Comparison of ENCODE assay signal across 17 cellular contexts in genomic region chr9:90698874-90699440, GRCh38. TPM values are rescaled to one million over a fixed set of nuclear protein-coding genes. Genes with fewer than 3 reads are reported as not detected.
DNase-seq lines count a peak whose midpoint lies in the region; ATAC-seq and TF ChIP-seq lines count a peak whose summit lies in the region.
"Had no signal": no experiment of that assay in that cellular context is flagged by ENCODE, and none has a peak within 500 bp of the region (broad histone marks: within the 10 kb centered on the region; RNA-seq: fewer than 3 reads in every experiment).

No MANE protein-coding gene starts in this region.

- H3K27me3 ChIP-seq in left lung (peaks cover 0 to 7% of the 10 kb centered on the region in 2 donors), BE2C (peaks cover 13% of the 10 kb centered on the region)
- H3K27me3 ChIP-seq: Peyer's patch had no signal

- H3K9me3 Mint-ChIP-seq in CD14-positive monocyte (peaks cover 0 to 2% (median 0%) of the 10 kb centered on the region in 7 donors), Calu3 (ENCODE audit: low read depth, unreplicated experiment) (no peaks in the 10 kb centered on the region)
- H3K9me3 Mint-ChIP-seq: CD8-positive, alpha-beta T cell; IgD-negative memory B cell had no signal

- TF ChIP-seq CTCF in CD14-positive monocyte (IDR thresholded peaks at IDR 0.05) (no peak), left lung (IDR thresholded peaks at IDR 0.05) (no peak), Calu3 (IDR thresholded peaks at IDR 0.05; ENCODE audit: unreplicated experiment) (no peak), BE2C (IDR thresholded peaks at IDR 0.05; ENCODE audit: low read depth, low read length) (no peak)

- H3K4me3 Mint-ChIP-seq in CD14-positive monocyte = peak overlapping the region in 1 of 2 donors; percentile 49
- no peak overlapping the region for H3K4me3 Mint-ChIP-seq in Calu3 (ENCODE audit: low read depth, unreplicated experiment)
- H3K4me3 Mint-ChIP-seq: CD8-positive, alpha-beta T cell; IgD-negative memory B cell had no signal

- DNase-seq in CD14-positive monocyte (ENCODE audit: low spot score) (no peak), MV-4-11 (lab: John Stamatoyannopoulos, UW) (peak; percentile 87), SKM-1 (lab: John Stamatoyannopoulos, UW; ENCODE audit: unreplicated experiment) (peak; percentile 1), left lung (no peak), kidney glomerular epithelial cell (lab: John Stamatoyannopoulos, UW) (no peak), Calu3 (no peak), BE2C (no peak), NCI-H510A treated with DMSO at 0.1 percent for 48 hours (lab: John Stamatoyannopoulos, UW) (no peak)
- DNase-seq: CD8-positive, alpha-beta T cell; HCEC 1CT; NCI-H1092; NCI-H2107; NCI-H345; NCI-H69; Peyer's patch; SHP77 had no signal

- intact Hi-C loops in CD14-positive monocyte (cut with micrococcal nuclease) (no loop called here), left lung (cut with DNase I) (no loop called here), Calu3 (cut with micrococcal nuclease; ENCODE audit: unreplicated experiment) (no loop called here)

- H3K4me1 ChIP-seq in left lung (peaks cover 0 to 26% of the 10 kb centered on the region in 2 donors), BE2C (no peaks in the 10 kb centered on the region)
- H3K4me1 ChIP-seq: Peyer's patch had no signal

- H3K27me3 Mint-ChIP-seq in CD14-positive monocyte (ENCODE audit: low read depth in 3 of 3) (peaks cover 0 to 6% (median 2%) of the 10 kb centered on the region in 3 donors), Calu3 (ENCODE audit: unreplicated experiment) (peaks cover 42% of the 10 kb centered on the region)

- H3K36me3 ChIP-seq in left lung (no peaks in the 10 kb centered on the region), BE2C (no peaks in the 10 kb centered on the region)
- H3K36me3 ChIP-seq: Peyer's patch had no signal

- H3K9me3 ChIP-seq in left lung = no peaks in the 10 kb centered on the region
- H3K9me3 ChIP-seq in BE2C = no peaks in the 10 kb centered on the region
- H3K9me3 ChIP-seq: Peyer's patch had no signal

- no TSS peak for BruUV-seq in Calu3 (replicated peaks; lab: Mats Ljungman, UMichigan)

- ATAC-seq in left lung = peak; percentile 15
- ATAC-seq: CD8-positive, alpha-beta T cell had no signal

- H3K27ac ChIP-seq in left lung = peak overlapping the region in 1 of 2 donors; percentile 28
- H3K27ac ChIP-seq: Peyer's patch had no signal

- H3K4me3 ChIP-seq in left lung (no peak overlapping the region), BE2C (ENCODE audit: low read depth, low read length) (no peak overlapping the region)
- H3K4me3 ChIP-seq: Peyer's patch had no signal

- H3K36me3 Mint-ChIP-seq in CD14-positive monocyte = no peaks in the 10 kb centered on the region
- no peaks in the 10 kb centered on the region for H3K36me3 Mint-ChIP-seq in Calu3 (ENCODE audit: insufficient read depth, unreplicated experiment)
- H3K36me3 Mint-ChIP-seq: CD8-positive, alpha-beta T cell; IgD-negative memory B cell had no signal

- H3K27ac Mint-ChIP-seq in CD14-positive monocyte (peak overlapping the region; percentile 72 to 83 (median 77)), Calu3 (ENCODE audit: unreplicated experiment) (no peak overlapping the region)
- H3K27ac Mint-ChIP-seq: CD8-positive, alpha-beta T cell; IgD-negative memory B cell had no signal

- CTCF ChIA-PET in Calu3 (lab: Charles Lee) = no interaction called here

- H3K4me1 Mint-ChIP-seq in CD14-positive monocyte (peaks cover 57% of the 10 kb centered on the region), Calu3 (ENCODE audit: low read depth, unreplicated experiment) (no peaks in the 10 kb centered on the region)
- H3K4me1 Mint-ChIP-seq: IgD-negative memory B cell had no signal

RNA-seq across cellular contexts. Expression of gene DIRAS2, which starts 56.3 kb away (rescaled TPM):
- not detected for polyA plus RNA-seq in CD14-positive monocyte
- under 1 TPM in 1 of 2 donors, not detected in 1; 0.05 TPM for total RNA-seq in left lung
- 1.5 and 1.7 TPM in 2 replicates for total RNA-seq in Calu3 (2022)
- not detected for polyA plus RNA-seq in BE2C (2012; ENCODE audit: insufficient read depth, insufficient read length, low read depth)
- total RNA-seq: CD8-positive, alpha-beta T cell had no signal
- polyA plus RNA-seq: IgD-negative memory B cell had no signal

Comparison
In these comparisons a context has a peak if more than half of its experiments do, and no peak if none do; other contexts are left out.
1. DNase-seq: peak in MV-4-11 (single experiment) and SKM-1 (single experiment); none in CD14-positive monocyte (single experiment), left lung (0 of 2), kidney glomerular epithelial cell (single experiment), Calu3 (single experiment), BE2C (single experiment) and NCI-H510A treated with DMSO at 0.1 percent for 48 hours (single experiment).